8 cellular contexts compared by ENCODE assay signal in genomic region chr19:10424011-10424637, GRCh38. TPM values are rescaled to one million over a fixed set of nuclear protein-coding genes. Genes with fewer than 3 reads are reported as not detected.
DNase-seq lines count a peak whose midpoint lies in the region; ATAC-seq and TF ChIP-seq lines count a peak whose summit lies in the region.

No MANE protein-coding gene starts in this region.

- no peak overlapping the region for H3K27ac ChIP-seq in IMR-90 (ENCODE audit: insufficient read depth, low read length)

- H3K9me1 ChIP-seq in IMR-90 (ENCODE audit: insufficient read depth, low read length): no peaks in the 10 kb centered on the region

- H2AK9ac ChIP-seq in IMR-90 (replicated peaks; ENCODE audit: low read depth, low read length, poor library complexity): peak overlapping the region; percentile 47

- H3K36me3 ChIP-seq in IMR-90 (ENCODE audit: control insufficient read depth, insufficient read depth, low read length): no peaks in the 10 kb centered on the region

- dilution Hi-C loops in IMR-90 (cut with HindIII; ENCODE audit: low sequenced_read_pairs, unreplicated experiment): no loop called here

- in situ Hi-C loops in IMR-90 (cut with MboI; ENCODE audit: low sequenced_read_pairs): no loop called here

- H4K8ac ChIP-seq in IMR-90 (ENCODE audit: low read depth in 2 of 2, low read length in 2 of 2): no peak overlapping the region

- no TSS peak for BruUV-seq in IMR-90 (replicated peaks; lab: Mats Ljungman, UMichigan)

- H3K4me3 Mint-ChIP-seq in osteocyte (ENCODE audit: unreplicated experiment): peak overlapping the region; percentile 59

- peak overlapping the region; percentile 41; the same call in 1 of the 2 replicates for H3K4ac ChIP-seq in IMR-90 (ENCODE audit: low read depth, low read length)

- CTCF ChIA-PET in IMR-90 (lab: Yijun Ruan, JAX): interaction anchor here (0.7 to 1.2 kb wide), 2 partner anchors 14 to 18 kb away, joined by 3 read pairs; no protein-coding TSS in a partner anchor

- H3K27me3 Mint-ChIP-seq in osteocyte (ENCODE audit: unreplicated experiment): peaks cover 36% of the 10 kb centered on the region

- H3K14ac ChIP-seq in IMR-90 (replicated peaks; ENCODE audit: low read depth, low read length): no peak overlapping the region

- 0% methylated on average over 2 of the region's 38 CpGs; no CpG with 5 or more reads in 1 of the 2 experiments for WGBS in IMR-90 (ENCODE audit: extremely low coverage in 2 of 2, insufficient read length in 1 of 2), 2 experiments

- no peaks in the 10 kb centered on the region; a peak in 1 of 4 replicates for H3K79me1 ChIP-seq in IMR-90 (ENCODE audit: low read depth in 1 of 2, low read length in 2 of 2)

- no peaks in the 10 kb centered on the region for H3K9me3 ChIP-seq in IMR-90 (ENCODE audit: control insufficient read depth, insufficient read depth, low read length)

- H4K20me1 ChIP-seq in IMR-90 (ENCODE audit: insufficient read depth, low read length): peaks cover 8% of the 10 kb centered on the region

- intact Hi-C loops in IMR-90 (cut with micrococcal nuclease): loop anchor here (1.0 kb wide), 1 partner anchor 20 kb away; no protein-coding TSS in a partner anchor
- intact Hi-C loops in Right ventricle myocardium superior (cut with DNase I): no loop called here

- peak; percentile 55 for TF ChIP-seq RAD21 in IMR-90 (IDR thresholded peaks at IDR 0.05; ENCODE audit: low read length)

- peak overlapping the region; percentile 90 for H3K4me2 ChIP-seq in IMR-90 (ENCODE audit: low read depth, low read length)

- no peak overlapping the region for H4K5ac ChIP-seq in IMR-90 (ENCODE audit: low read depth, low read length)

- peaks cover 34% of the 10 kb centered on the region for H3K27me3 ChIP-seq in IMR-90 (ENCODE audit: control insufficient read depth, insufficient read depth, low read length)

- no peak overlapping the region for H2BK20ac ChIP-seq in IMR-90 (ENCODE audit: low read depth, low read length)

- no peak overlapping the region for H2BK120ac ChIP-seq in IMR-90 (ENCODE audit: low read depth, low read length)

- H3K27ac Mint-ChIP-seq in activated naive CD4-positive, alpha-beta T cell treated with anti-CD3 and anti-CD28 coated beads, Interleukin-2, amount 50 U/mL, for 72 hours: peak overlapping the region in 1 of 2 donors; percentile 89
- no peak overlapping the region for H3K27ac Mint-ChIP-seq in osteocyte (ENCODE audit: unreplicated experiment)

- no peak overlapping the region for H3K56ac ChIP-seq in IMR-90 (ENCODE audit: extremely low read depth, insufficient read depth, low read length)

- H3K9me3 Mint-ChIP-seq in activated naive CD4-positive, alpha-beta T cell treated with anti-CD3 and anti-CD28 coated beads, Interleukin-2, amount 50 U/mL, for 72 hours: no peaks in the 10 kb centered on the region
- no peaks in the 10 kb centered on the region for H3K9me3 Mint-ChIP-seq in osteocyte (ENCODE audit: unreplicated experiment)

- peak; percentile 94 for ATAC-seq in IMR-90 (ENCODE audit: low read depth)
- ATAC-seq in activated naive CD4-positive, alpha-beta T cell treated with anti-CD3 and anti-CD28 coated beads, Interleukin-2, amount 50 U/mL, for 72 hours: peak; percentile 31 to 45
- ATAC-seq in Right ventricle myocardium superior (ENCODE audit: poor library complexity): peak; percentile 95
- no peak for ATAC-seq in HG02938 (IDR thresholded peaks at IDR 0.05; ENCODE audit: unreplicated experiment)

- no peak overlapping the region for H2BK5ac ChIP-seq in IMR-90 (ENCODE audit: low read depth, low read length, poor library complexity, severe bottlenecking)

- peaks cover 19% of the 10 kb centered on the region for H3K4me1 Mint-ChIP-seq in osteocyte (ENCODE audit: unreplicated experiment)

- peak; percentile 95 for DNase-seq in ELF-1 (ENCODE audit: low read depth, low spot score)
- DNase-seq in IMR-90: peak; percentile 68
- peak; percentile 68 to 76 for DNase-seq in SHP77 (lab: John Stamatoyannopoulos, UW)
- DNase-seq in activated naive CD4-positive, alpha-beta T cell treated with anti-CD3 and anti-CD28 coated beads, Interleukin-2, amount 50 U/mL, for 72 hours (ENCODE audit: low spot score in 2 of 2): peak; percentile 74 to 82
- DNase-seq in Right ventricle myocardium superior: peak; percentile 90
- DNase-seq in osteocyte (ENCODE audit: extremely low spot score, unreplicated experiment): peak; percentile 94
- DNase-seq in cerebellar nuclear complex (lab: John Stamatoyannopoulos, UW): no peak

- no peak overlapping the region for H3K23ac ChIP-seq in IMR-90 (ENCODE audit: low read depth, low read length)

- H3K18ac ChIP-seq in IMR-90 (ENCODE audit: low read depth, low read length): no peak overlapping the region

- H3K36me3 Mint-ChIP-seq in activated naive CD4-positive, alpha-beta T cell treated with anti-CD3 and anti-CD28 coated beads, Interleukin-2, amount 50 U/mL, for 72 hours: peaks cover 7 to 11% of the 10 kb centered on the region in 2 donors
- H3K36me3 Mint-ChIP-seq in osteocyte (ENCODE audit: unreplicated experiment): no peaks in the 10 kb centered on the region

- H4K91ac ChIP-seq in IMR-90 (ENCODE audit: insufficient read depth, low read depth, low read length): no peak overlapping the region

- no peak overlapping the region for H3K9ac ChIP-seq in IMR-90 (ENCODE audit: low read depth, low read length)

- H2AK5ac ChIP-seq in IMR-90 (ENCODE audit: low read depth, low read length): no peak overlapping the region

- H3K4me3 ChIP-seq in IMR-90 (ENCODE audit: insufficient read depth, low read depth, low read length): peak overlapping the region; percentile 39

- H2AFZ ChIP-seq in IMR-90 (replicated peaks; ENCODE audit: low read length, poor library complexity): peak overlapping the region; percentile 89

- H3K4me1 ChIP-seq in IMR-90 (ENCODE audit: control insufficient read depth, insufficient read depth, low read length): peaks cover 9% of the 10 kb centered on the region; the same call in 1 of the 2 replicates

- POLR2A ChIA-PET in IMR-90 (lab: Charles Lee; ENCODE audit: unreplicated experiment): no interaction called here

- H2BK15ac ChIP-seq in IMR-90 (ENCODE audit: low read depth, low read length): no peak overlapping the region

- TF ChIP-seq CTCF in IMR-90 (conservative IDR thresholded peaks at IDR 0.05; ENCODE audit: low read depth, low read length) (peak; percentile 88), osteocyte (IDR thresholded peaks at IDR 0.05) (peak; percentile 99)

- TF ChIP-seq POLR2A in IMR-90 (IDR thresholded peaks at IDR 0.05; ENCODE audit: low read depth, low read length): no peak

TF ChIP-seq in IMR-90, 13 proteins besides CTCF, POLR2A, EP300 and RAD21:
- peak; percentile 66; the same call in 1 of the 2 replicates for TF ChIP-seq MAZ (IDR thresholded peaks at IDR 0.05; ENCODE audit: borderline replicate concordance, low read depth, low read length)
- TF ChIP-seq BHLHE40 (IDR thresholded peaks at IDR 0.05; ENCODE audit: low read depth, low read length): no peak
- TF ChIP-seq SMC3 (IDR thresholded peaks at IDR 0.05; ENCODE audit: low read depth, low read length): peak; percentile 68

RNA-seq across cellular contexts. Expression of gene PDE4A, which starts 3.8 kb away (rescaled TPM):
- total RNA-seq in IMR-90 (2012; rRNA removed): 1.7 and 1.8 TPM in 2 replicates
- polyA plus RNA-seq in IMR-90 (2012; rRNA removed): 5.9 and 7.0 TPM in 2 replicates
- 4.6 and 8.3 TPM in 2 replicates for polyA plus RNA-seq in IMR-90 (2012; cell fraction: cytosol; rRNA removed)
- polyA plus RNA-seq in IMR-90 (2012; cell fraction: nucleus; rRNA removed; ENCODE audit: low replicate concordance): 9.1 and 15.3 TPM in 2 replicates
- total RNA-seq in activated naive CD4-positive, alpha-beta T cell treated with anti-CD3 and anti-CD28 coated beads, Interleukin-2, amount 50 U/mL, for 72 hours: 1 to 10 TPM; 2.7 to 5.0 TPM
- total RNA-seq in Right ventricle myocardium superior: 36.8 TPM
- total RNA-seq in osteocyte: 12.4 and 12.7 TPM in 2 replicates

RNA-seq across cellular contexts. Expression of gene CDC37, which starts 20.8 kb away (rescaled TPM):
- total RNA-seq in IMR-90 (2012; rRNA removed) (209 and 248 TPM in 2 replicates), Right ventricle myocardium superior (146 TPM), osteocyte (143 and 148 TPM in 2 replicates)
- 629 and 650 TPM in 2 replicates for polyA plus RNA-seq in IMR-90 (2012; rRNA removed)
- polyA plus RNA-seq in IMR-90 (2012; cell fraction: cytosol; rRNA removed): 391 and 499 TPM in 2 replicates
- 1,716 and 1,854 TPM in 2 replicates for polyA plus RNA-seq in IMR-90 (2012; cell fraction: nucleus; rRNA removed; ENCODE audit: low replicate concordance)
- total RNA-seq in activated naive CD4-positive, alpha-beta T cell treated with anti-CD3 and anti-CD28 coated beads, Interleukin-2, amount 50 U/mL, for 72 hours: 100 to 1,000 TPM; 140 to 188 TPM

RNA-seq across cellular contexts. Expression of gene TYK2, which starts 43.8 kb away (rescaled TPM):
- total RNA-seq in IMR-90 (2012; rRNA removed) (35.6 and 40.9 TPM in 2 replicates), Right ventricle myocardium superior (60.3 TPM), osteocyte (117 and 136 TPM in 2 replicates)
- polyA plus RNA-seq in IMR-90 (2012; rRNA removed): 97.9 and 100 TPM in 2 replicates
- polyA plus RNA-seq in IMR-90 (2012; cell fraction: cytosol; rRNA removed): 34.4 and 52.8 TPM in 2 replicates
- 392 and 648 TPM in 2 replicates for polyA plus RNA-seq in IMR-90 (2012; cell fraction: nucleus; rRNA removed; ENCODE audit: low replicate concordance)
- total RNA-seq in activated naive CD4-positive, alpha-beta T cell treated with anti-CD3 and anti-CD28 coated beads, Interleukin-2, amount 50 U/mL, for 72 hours: 100 to 1,000 TPM; 164 to 232 TPM

Comparison
In these comparisons a context has a peak if more than half of its experiments do, and no peak if none do; other contexts are left out.
1. DNase-seq: peak in ELF-1 (single experiment), IMR-90 (single experiment), SHP77 (2 of 2), activated naive CD4-positive, alpha-beta T cell treated with anti-CD3 and anti-CD28 coated beads, Interleukin-2, amount 50 U/mL, for 72 hours (2 of 2), Right ventricle myocardium superior (single experiment) and osteocyte (single experiment); none in cerebellar nuclear complex (0 of 2).